ENCODE assay signal across 8 cellular contexts in genomic region chr7:100825760-100826545, GRCh38. TPM values are rescaled to one million over a fixed set of nuclear protein-coding genes. Genes with fewer than 3 reads are reported as not detected.
A peak's percentile ranks its signal among the peaks of the same experiment; 100 is the strongest.
DNase-seq lines count a peak whose midpoint lies in the region; ATAC-seq and TF ChIP-seq lines count a peak whose summit lies in the region.

No MANE protein-coding gene starts in this region.

- no peak for ATAC-seq in CD4-positive, CD25-positive, alpha-beta regulatory T cell (ENCODE audit: low read depth in 2 of 2)
- ATAC-seq in left lung (peak; percentile 15), GM21360 (IDR thresholded peaks at IDR 0.05; ENCODE audit: unreplicated experiment) (no peak), GM18505 (IDR thresholded peaks at IDR 0.05; ENCODE audit: unreplicated experiment) (no peak), HG03439 (IDR thresholded peaks at IDR 0.05; ENCODE audit: unreplicated experiment) (no peak)

- H3K4me3 Mint-ChIP-seq in CD4-positive, CD25-positive, alpha-beta regulatory T cell: peak overlapping the region; percentile 40 to 76 (median 60)

- H3K36me3 Mint-ChIP-seq in CD4-positive, CD25-positive, alpha-beta regulatory T cell: no peaks in the 10 kb centered on the region

- no peak for TF ChIP-seq EP300 in transverse colon (IDR thresholded peaks at IDR 0.05; ENCODE audit: low read depth)

- H3K9me3 ChIP-seq in CD4-positive, CD25-positive, alpha-beta regulatory T cell (ENCODE audit: control insufficient read depth in 2 of 2, low read length in 2 of 2): no peaks in the 10 kb centered on the region
- H3K9me3 ChIP-seq in HUES64 (ENCODE audit: insufficient read depth, low read depth, low read length): no peaks in the 10 kb centered on the region
- H3K9me3 ChIP-seq in left lung: no peaks in the 10 kb centered on the region
- no peaks in the 10 kb centered on the region for H3K9me3 ChIP-seq in transverse colon

- TF ChIP-seq POLR2A in transverse colon (IDR thresholded peaks at IDR 0.05) (no peak), GM18505 (IDR thresholded peaks at IDR 0.05; ENCODE audit: borderline replicate concordance, extremely low read depth, insufficient read depth, insufficient read length) (no peak)

- peak overlapping the region; percentile 81 for H3K9ac ChIP-seq in HUES64 (ENCODE audit: low read depth, low read length)

- peaks cover 0 to 2% (median 0%) of the 10 kb centered on the region in 7 donors for H3K9me3 Mint-ChIP-seq in CD4-positive, CD25-positive, alpha-beta regulatory T cell

- no peak for DNase-seq in CD4-positive, CD25-positive, alpha-beta regulatory T cell
- DNase-seq in astrocyte of the cerebellum (ENCODE audit: low read depth): peak; percentile 18
- no peak for DNase-seq in left lung
- no peak for DNase-seq in transverse colon

- in situ Hi-C loops in astrocyte of the cerebellum (cut with HindIII; ENCODE audit: low sequenced_read_pairs) (no loop called here), transverse colon (cut with MboI; ENCODE audit: low pct_ligation_motif_present in 1 of 4, low pct_unique_long_range_greater_than_20kb in 1 of 4, low sequenced_read_pairs in 3 of 4) (no loop called here)

- H3K27ac Mint-ChIP-seq in CD4-positive, CD25-positive, alpha-beta regulatory T cell: no peak overlapping the region

- WGBS in HUES64: 5% methylated on average over 15 of the region's 18 CpGs
- WGBS in transverse colon (ENCODE audit: low coverage in 1 of 2), 2 donors: 9 to 12% methylated on average over 6 to 18 of the region's 18 CpGs

- no peak overlapping the region for H3K4me3 ChIP-seq in CD4-positive, CD25-positive, alpha-beta regulatory T cell (ENCODE audit: low read depth, low read length)
- peak overlapping the region; percentile 81 for H3K4me3 ChIP-seq in HUES64 (ENCODE audit: low read length)
- peak overlapping the region; percentile 81 for H3K4me3 ChIP-seq in astrocyte of the cerebellum (ENCODE audit: low read depth, low read length)
- H3K4me3 ChIP-seq in left lung: peak overlapping the region; percentile 61 to 62
- peak overlapping the region; percentile 62 to 85 (median 79) for H3K4me3 ChIP-seq in transverse colon

- no peak overlapping the region for H3K27ac ChIP-seq in CD4-positive, CD25-positive, alpha-beta regulatory T cell (ENCODE audit: insufficient read depth, low read length, poor library complexity, severe bottlenecking)
- no peak overlapping the region for H3K27ac ChIP-seq in HUES64 (ENCODE audit: low read depth, low read length)
- peak overlapping the region; percentile 73 to 75 for H3K27ac ChIP-seq in left lung
- H3K27ac ChIP-seq in transverse colon: peak overlapping the region; percentile 81 to 94 (median 90)

- peaks cover 53% of the 10 kb centered on the region for H3K27me3 Mint-ChIP-seq in CD4-positive, CD25-positive, alpha-beta regulatory T cell

- H3K27me3 ChIP-seq in CD4-positive, CD25-positive, alpha-beta regulatory T cell (ENCODE audit: control insufficient read depth, insufficient read depth, low read length): peaks cover 10% of the 10 kb centered on the region
- H3K27me3 ChIP-seq in HUES64 (ENCODE audit: insufficient read depth, low read length): no peaks in the 10 kb centered on the region
- peaks cover 0 to 44% of the 10 kb centered on the region in 2 donors for H3K27me3 ChIP-seq in left lung
- H3K27me3 ChIP-seq in transverse colon: peaks cover 14% of the 10 kb centered on the region

- intact Hi-C loops in left lung (cut with DNase I): no loop called here
- intact Hi-C loops in transverse colon (cut with DNase I; ENCODE audit: low total_unique reads): no loop called here

- H3K4me1 ChIP-seq in CD4-positive, CD25-positive, alpha-beta regulatory T cell (ENCODE audit: control insufficient read depth, insufficient read depth, low read length, poor library complexity, severe bottlenecking): peaks cover 20% of the 10 kb centered on the region
- H3K4me1 ChIP-seq in HUES64 (ENCODE audit: insufficient read depth, low read length): peaks cover 3% of the 10 kb centered on the region; the same call in 1 of the 2 replicates
- peaks cover 5 to 44% of the 10 kb centered on the region in 2 donors for H3K4me1 ChIP-seq in left lung
- H3K4me1 ChIP-seq in transverse colon: peaks cover 0 to 39% (median 34%) of the 10 kb centered on the region in 4 donors

- peaks cover 0 to 23% (median 13%) of the 10 kb centered on the region in 4 donors for H3K4me1 Mint-ChIP-seq in CD4-positive, CD25-positive, alpha-beta regulatory T cell

- TF ChIP-seq CTCF in astrocyte of the cerebellum (IDR thresholded peaks at IDR 0.05; ENCODE audit: low read depth, low read length, missing control alignments) (peak; percentile 48), left lung (IDR thresholded peaks at IDR 0.05) (no peak), transverse colon (IDR thresholded peaks at IDR 0.05) (no peak)

- no peaks in the 10 kb centered on the region for H3K36me3 ChIP-seq in CD4-positive, CD25-positive, alpha-beta regulatory T cell (ENCODE audit: control insufficient read depth, insufficient read depth, low read length)
- H3K36me3 ChIP-seq in HUES64 (ENCODE audit: insufficient read depth, low read length) (peaks cover 34% of the 10 kb centered on the region), left lung (peaks cover 0 to 30% of the 10 kb centered on the region in 2 donors), transverse colon (peaks cover 0 to 18% (median 2%) of the 10 kb centered on the region in 4 donors)

RNA-seq across cellular contexts. Expression of gene EPHB4, which starts 1.4 kb away (rescaled TPM):
- 3.0 TPM for total RNA-seq in CD4-positive, CD25-positive, alpha-beta regulatory T cell
- polyA plus RNA-seq in CD4-positive, CD25-positive, alpha-beta regulatory T cell: not detected
- polyA plus RNA-seq in HUES64 (2013, experiment 1 of 2): 57.8 TPM
- 58.2 TPM for polyA plus RNA-seq in HUES64 (2013, experiment 2 of 2)
- 10 to 100 TPM; 72.9 to 79.1 TPM for total RNA-seq in left lung
- total RNA-seq in transverse colon: 10 to 100 TPM; 23.2 to 95.5 (median 43.5) TPM

RNA-seq across cellular contexts. Expression of gene SLC12A9, which starts 26.6 kb away (rescaled TPM):
- total RNA-seq in CD4-positive, CD25-positive, alpha-beta regulatory T cell: 42.7 TPM
- 1 to 10 TPM; 5.7 to 8.6 (median 6.1) TPM for polyA plus RNA-seq in CD4-positive, CD25-positive, alpha-beta regulatory T cell
- polyA plus RNA-seq in HUES64 (2013, experiment 1 of 2): 19.5 TPM
- 15.3 TPM for polyA plus RNA-seq in HUES64 (2013, experiment 2 of 2)
- total RNA-seq in left lung (10 to 100 TPM; 35.7 to 49.9 TPM), transverse colon (10 to 100 TPM; 21.0 to 46.2 (median 23.1) TPM)

RNA-seq across cellular contexts. Expression of gene TRIP6, which starts 41.2 kb away (rescaled TPM):
- total RNA-seq in CD4-positive, CD25-positive, alpha-beta regulatory T cell: 8.4 TPM
- 1 to 10 TPM; 2.8 to 5.8 (median 3.5) TPM for polyA plus RNA-seq in CD4-positive, CD25-positive, alpha-beta regulatory T cell
- polyA plus RNA-seq in HUES64 (2013, experiment 1 of 2): 81.6 TPM
- polyA plus RNA-seq in HUES64 (2013, experiment 2 of 2): 70.0 TPM
- 10 to 100 TPM; 72.9 to 84.9 TPM for total RNA-seq in left lung
- total RNA-seq in transverse colon: 10 to 100 TPM; 10.9 to 24.3 (median 21.2) TPM

RNA-seq across cellular contexts. Expression of gene SRRT, which starts 49.0 kb away (rescaled TPM):
- total RNA-seq in CD4-positive, CD25-positive, alpha-beta regulatory T cell: 234 TPM
- polyA plus RNA-seq in CD4-positive, CD25-positive, alpha-beta regulatory T cell: 10 to 100 TPM; 31.9 to 40.7 (median 36.7) TPM
- 151 TPM for polyA plus RNA-seq in HUES64 (2013, experiment 1 of 2)
- 130 TPM for polyA plus RNA-seq in HUES64 (2013, experiment 2 of 2)
- 100 to 1,000 TPM in 1 of 2 donors, 10 to 100 TPM in 1; 91.4 to 119 TPM for total RNA-seq in left lung
- 100 to 1,000 TPM in 2 of 4 donors, 10 to 100 TPM in 2; 64.6 to 217 (median 103) TPM for total RNA-seq in transverse colon

Comparison
In these comparisons a context has a peak if more than half of its experiments do, and no peak if none do; other contexts are left out.
1. H3K27ac ChIP-seq: peak in left lung (2 of 2) and transverse colon (4 of 4); none in CD4-positive, CD25-positive, alpha-beta regulatory T cell (single experiment) and HUES64 (single experiment).